ENCODE assay signal across 8 cellular contexts in genomic region chr1:40161888-40162397, GRCh38. TPM values are rescaled to one million over a fixed set of nuclear protein-coding genes. Genes with fewer than 3 reads are reported as not detected.
DNase-seq lines count a peak whose midpoint lies in the region; ATAC-seq and TF ChIP-seq lines count a peak whose summit lies in the region.

No MANE protein-coding gene starts in this region.

- DNase-seq in HuH-7 (ENCODE audit: low spot score) (peak; percentile 56), dorsolateral prefrontal cortex (peak in 2 of 10 donors; percentile 43 to 49), DMS153 (lab: John Stamatoyannopoulos, UW) (no peak), progenitor cell of endocrine pancreas (ENCODE audit: low spot score, unreplicated experiment) (no peak)

- no peak for TF ChIP-seq EP300 in neural cell (conservative IDR thresholded peaks at IDR 0.05; ENCODE audit: poor library complexity, severe bottlenecking)

- no peaks in the 10 kb centered on the region for H3K9me2 ChIP-seq in neural cell (ENCODE audit: insufficient read depth, low read length)

- H3K9me3 ChIP-seq in neural cell (ENCODE audit: low read length) = no peaks in the 10 kb centered on the region

- H3K4me3 Mint-ChIP-seq in progenitor cell of endocrine pancreas (ENCODE audit: low read depth) = no peak overlapping the region

- H3K4me3 ChIP-seq in GM08714 (ENCODE audit: low read length) (peak overlapping the region; percentile 98), dorsolateral prefrontal cortex (peak overlapping the region; percentile 67 to 99 (median 94)), neural cell (ENCODE audit: low read length) (peak overlapping the region; percentile 90)

- H3K27ac Mint-ChIP-seq in progenitor cell of endocrine pancreas = no peak overlapping the region

- H3K9ac ChIP-seq in neural cell (ENCODE audit: low read length) = peak overlapping the region; percentile 98

- no peaks in the 10 kb centered on the region for H3K36me3 Mint-ChIP-seq in progenitor cell of endocrine pancreas (ENCODE audit: insufficient read depth)

- no peaks in the 10 kb centered on the region for H3K27me3 Mint-ChIP-seq in progenitor cell of endocrine pancreas

- H2AFZ ChIP-seq in neural cell (ENCODE audit: low read depth, low read length) = peak overlapping the region; percentile 57

- no peaks in the 10 kb centered on the region for H3F3A ChIP-seq in neural cell (ENCODE audit: insufficient read depth, low read length, poor library complexity, severe bottlenecking)

- H3K27me3 ChIP-seq in dorsolateral prefrontal cortex (no peaks in the 10 kb centered on the region), neural cell (ENCODE audit: insufficient read depth, low read depth, low read length) (no peaks in the 10 kb centered on the region)

- peak overlapping the region; percentile 59 to 98 (median 93) for H3K27ac ChIP-seq in dorsolateral prefrontal cortex
- peak overlapping the region; percentile 89 for H3K27ac ChIP-seq in neural cell (ENCODE audit: low read length)

- TF ChIP-seq CTCF in dorsolateral prefrontal cortex (IDR thresholded peaks at IDR 0.05 in 54 of 56, conservative IDR thresholded peaks at IDR 0.05 in 2 of 56; ENCODE audit: low read depth in 1 of 56, partially characterized antibody in 56 of 56) = peak in 2 of 56 donors; percentile 13 to 14
- no peak for TF ChIP-seq CTCF in neural cell (IDR thresholded peaks at IDR 0.05; ENCODE audit: poor library complexity, severe bottlenecking)
- TF ChIP-seq CTCF in progenitor cell of endocrine pancreas (IDR thresholded peaks at IDR 0.05; ENCODE audit: unreplicated experiment) = no peak

- no peak for TF ChIP-seq RAD21 in neural cell (conservative IDR thresholded peaks at IDR 0.05)

- intact Hi-C loops in dorsolateral prefrontal cortex (cut with DNase I) = loop anchor here (1.0 to 5.0 kb wide), 5 partner anchors 65 to 288 kb away; partner anchors contain the start of genes ZMPSTE24 (in 2 of the 2), PPT1 (in 1 of the 2) and ZFP69B (in 1 of the 2)

- ATAC-seq in HG03565 (IDR thresholded peaks at IDR 0.05; ENCODE audit: unreplicated experiment) = no peak
- ATAC-seq in GM19023 (IDR thresholded peaks at IDR 0.05; ENCODE audit: unreplicated experiment) = no peak

- peaks cover 18% of the 10 kb centered on the region for H3K4me1 Mint-ChIP-seq in progenitor cell of endocrine pancreas (ENCODE audit: low read depth)

- peak overlapping the region; percentile 96 for H3K4me2 ChIP-seq in neural cell (ENCODE audit: low read length)

- H3K36me3 ChIP-seq in neural cell (ENCODE audit: insufficient read depth, low read length) = no peaks in the 10 kb centered on the region

- no peaks in the 10 kb centered on the region for H3K9me3 Mint-ChIP-seq in progenitor cell of endocrine pancreas (ENCODE audit: low read depth)

- H4K20me1 ChIP-seq in neural cell (ENCODE audit: insufficient read depth) = no peaks in the 10 kb centered on the region

- H3K79me2 ChIP-seq in neural cell (replicated peaks; ENCODE audit: insufficient read depth, low read length) = peaks cover 47% of the 10 kb centered on the region

TF ChIP-seq in neural cell, 6 proteins besides CTCF, POLR2A, EP300 and RAD21:
- TF ChIP-seq SMC3 (conservative IDR thresholded peaks at IDR 0.05; ENCODE audit: poor library complexity) (no peak), MXI1 (conservative IDR thresholded peaks at IDR 0.05; ENCODE audit: poor library complexity, severe bottlenecking) (no peak)

RNA-seq across cellular contexts. Expression of gene RLF, which starts 0.8 kb away (rescaled TPM):
- total RNA-seq in dorsolateral prefrontal cortex = 10 to 100 TPM; 21.4 to 38.0 (median 28.7) TPM
- polyA plus RNA-seq in neural cell = 23.4 and 26.7 TPM in 2 replicates
- 107 and 110 TPM in 2 replicates for polyA minus RNA-seq in neural cell
- total RNA-seq in progenitor cell of endocrine pancreas = 20.5 TPM in 2 replicates
